In the genomic region with DNA sequence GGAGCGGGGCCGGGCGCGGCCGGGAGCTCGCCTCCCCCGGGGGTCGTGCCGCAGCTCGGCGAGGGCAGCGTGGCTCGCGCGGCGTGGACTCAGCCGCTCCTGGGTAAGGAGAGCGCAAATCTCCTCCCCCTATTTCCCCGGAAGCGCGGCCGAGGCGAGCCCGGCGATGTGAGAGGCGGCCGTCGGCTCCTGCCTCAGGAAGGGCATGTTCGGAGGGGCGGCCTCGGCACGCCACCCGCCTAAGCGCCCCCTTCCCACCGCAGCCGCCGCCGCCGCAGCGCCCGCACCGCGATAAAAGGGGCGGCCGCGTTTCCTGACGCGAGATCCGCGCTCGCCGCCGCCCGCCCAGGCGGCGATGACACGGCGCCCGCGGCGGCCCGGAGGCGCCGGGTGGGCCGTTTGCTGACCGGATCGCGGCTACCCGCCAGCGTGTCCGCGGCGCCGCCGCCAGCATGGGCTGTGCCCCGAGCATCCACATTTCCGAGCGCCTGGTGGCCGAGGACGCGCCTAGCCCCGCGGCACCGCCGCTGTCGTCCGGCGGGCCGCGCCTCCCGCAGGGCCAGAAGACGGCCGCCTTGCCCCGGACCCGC, we compare ENCODE assay signal across 8 cellular contexts. TPM values are rescaled to one million over a fixed set of nuclear protein-coding genes. Genes with fewer than 3 reads are reported as not detected.
DNase-seq lines count a peak whose midpoint lies in the region; ATAC-seq, FAIRE-seq and TF ChIP-seq lines count a peak whose summit lies in the region.

Gene PDE8A, plus strand, starts transcription at position 146 of the 590 bp plus-strand sequence. Its CDS starts 307 bp downstream, at position 453.

- peak within 1 kb of the TSS; percentile 90 for H3K4me3 Mint-ChIP-seq in activated naive CD8-positive, alpha-beta T cell treated with anti-CD3 and anti-CD28 coated beads, Interleukin-2, amount 50 U/mL, for 24 hours

- H3K9me3 Mint-ChIP-seq in activated naive CD8-positive, alpha-beta T cell treated with anti-CD3 and anti-CD28 coated beads, Interleukin-2, amount 50 U/mL, for 24 hours: no peaks in the 10 kb centered on the region

- H3K36me3 ChIP-seq in OCI-LY3 (replicated peaks; ENCODE audit: low read depth, low read length) (no peaks in the 10 kb centered on the region), left ventricle myocardium inferior (no peaks in the 10 kb centered on the region)

- H3K4me1 Mint-ChIP-seq in activated naive CD8-positive, alpha-beta T cell treated with anti-CD3 and anti-CD28 coated beads, Interleukin-2, amount 50 U/mL, for 24 hours: peaks cover 62% of the 10 kb centered on the region

- H3K9me3 ChIP-seq in A549: no peaks in the 10 kb centered on the region
- H3K9me3 ChIP-seq in OCI-LY3 (ENCODE audit: insufficient read depth, low read length): no peaks in the 10 kb centered on the region
- H3K9me3 ChIP-seq in left ventricle myocardium inferior (replicated peaks): no peaks in the 10 kb centered on the region

- H3K4me3 ChIP-seq in A549 (peak within 1 kb of the TSS; percentile 91), OCI-LY3 (ENCODE audit: low read length) (peak within 1 kb of the TSS; percentile 92), left ventricle myocardium inferior (peak within 1 kb of the TSS; percentile 87)

- peaks cover 45% of the 10 kb centered on the region for H3K79me2 ChIP-seq in OCI-LY3 (ENCODE audit: low read length)

- TF ChIP-seq EP300 in A549 (IDR thresholded peaks at IDR 0.05): no peak

- H3K36me3 Mint-ChIP-seq in activated naive CD8-positive, alpha-beta T cell treated with anti-CD3 and anti-CD28 coated beads, Interleukin-2, amount 50 U/mL, for 24 hours (ENCODE audit: low read depth): no peaks in the 10 kb centered on the region

- H3K27ac ChIP-seq in A549: peak within 1 kb of the TSS; percentile 97 to 98
- H3K27ac ChIP-seq in OCI-LY3 (ENCODE audit: low read length): peak within 1 kb of the TSS; percentile 85
- H3K27ac ChIP-seq in left ventricle myocardium inferior (replicated peaks): peak within 1 kb of the TSS; percentile 97

- under 1% methylated on average over 38 of the region's 95 CpGs for WGBS in A549 (ENCODE audit: missing lambda C conversion rate)

- TF ChIP-seq RAD21 in A549 (conservative IDR thresholded peaks at IDR 0.05 in 1 of 2, IDR thresholded peaks at IDR 0.05 in 1 of 2): no peak

- peak within 1 kb of the TSS; percentile 82 for H3K9ac ChIP-seq in OCI-LY3 (ENCODE audit: low read length)

- H3K4me1 ChIP-seq in A549 (peaks cover 45% of the 10 kb centered on the region), OCI-LY3 (ENCODE audit: low read length) (peaks cover 44% of the 10 kb centered on the region), left ventricle myocardium inferior (peaks cover 76% of the 10 kb centered on the region)

- H3K27me3 ChIP-seq in OCI-LY3 (ENCODE audit: low read depth, low read length) (no peaks in the 10 kb centered on the region), left ventricle myocardium inferior (ENCODE audit: low read depth) (no peaks in the 10 kb centered on the region)

- H3K27ac Mint-ChIP-seq in activated naive CD8-positive, alpha-beta T cell treated with anti-CD3 and anti-CD28 coated beads, Interleukin-2, amount 50 U/mL, for 24 hours: peak within 1 kb of the TSS; percentile 95

- peak within 1 kb of the TSS; percentile 90 for H2AFZ ChIP-seq in OCI-LY3 (ENCODE audit: low read depth, low read length)

- ATAC-seq in A549 (peak in 1 of 2 experiments; percentile 27; a peak in 3 of 6 replicates), GM18498 (IDR thresholded peaks at IDR 0.05; ENCODE audit: unreplicated experiment) (peak; percentile 24), HG02852 (IDR thresholded peaks at IDR 0.05; ENCODE audit: unreplicated experiment) (peak; percentile 19)
- ATAC-seq in activated naive CD8-positive, alpha-beta T cell treated with anti-CD3 and anti-CD28 coated beads, Interleukin-2, amount 50 U/mL, for 24 hours: no peak

- TF ChIP-seq CTCF in A549 (IDR thresholded peaks at IDR 0.05) (no peak; the same call in 2 of the 3 replicates), OCI-LY3 (IDR thresholded peaks at IDR 0.05; ENCODE audit: low read depth, low read length) (no peak), left ventricle myocardium inferior (IDR thresholded peaks at IDR 0.05; ENCODE audit: borderline replicate concordance) (peak; percentile 33)

- CTCF ChIA-PET in A549 (lab: Yijun Ruan, JAX): interaction anchor here (0.9 to 6.2 kb wide), 12 partner anchors 9 to 98 kb away, joined by 3 to 80 read pairs (median 4); no protein-coding TSS in a partner anchor

- no peak for FAIRE-seq in A549 (lab: Jason Lieb, UNC)

- TF ChIP-seq POLR2A in A549 (IDR thresholded peaks at IDR 0.05; ENCODE audit: low read length): peak; percentile 42; the same call in 1 of the 2 replicates

- intact Hi-C loops in left ventricle myocardium inferior (cut with micrococcal nuclease): no loop called here

- H3K4me2 ChIP-seq in A549: peak within 1 kb of the TSS; percentile 86
- peak within 1 kb of the TSS; percentile 92 for H3K4me2 ChIP-seq in OCI-LY3 (ENCODE audit: low read length)

- peaks cover 19% of the 10 kb centered on the region for H4K20me1 ChIP-seq in OCI-LY3 (ENCODE audit: insufficient read depth, low read length)

- peaks cover 3% of the 10 kb centered on the region for H3K27me3 Mint-ChIP-seq in activated naive CD8-positive, alpha-beta T cell treated with anti-CD3 and anti-CD28 coated beads, Interleukin-2, amount 50 U/mL, for 24 hours

- peak; percentile 30 to 63 for DNase-seq in A549 (ENCODE audit: low read depth in 1 of 2, low spot score in 1 of 2)
- peak; percentile 55 for DNase-seq in activated naive CD8-positive, alpha-beta T cell treated with anti-CD3 and anti-CD28 coated beads, Interleukin-2, amount 50 U/mL, for 24 hours
- peak; percentile 58 for DNase-seq in left ventricle myocardium inferior
- DNase-seq in renal cortical epithelial cell (ENCODE audit: low read depth): no peak
- no peak for DNase-seq in NCI-H2196 treated with DMSO at 0.1 percent for 48 hours (lab: John Stamatoyannopoulos, UW; ENCODE audit: unreplicated experiment)

- POLR2A ChIA-PET in A549 (lab: Yijun Ruan, JAX): interaction anchor here (0.6 to 4.2 kb wide), 7 partner anchors 25 to 160 kb away, joined by 3 to 50 read pairs (median 4); no protein-coding TSS in a partner anchor

TF ChIP-seq in A549, 52 proteins besides CTCF, POLR2A, EP300 and RAD21:
- TF ChIP-seq CBX2 (IDR thresholded peaks at IDR 0.05; ENCODE audit: borderline replicate concordance, low read depth): no peak
- TF ChIP-seq BCL3 (IDR thresholded peaks at IDR 0.05): 0 out of 3 replicates have a peak, but pooled peaks have one; percentile 12
- TF ChIP-seq SMC3 (IDR thresholded peaks at IDR 0.05): peak; percentile 2; the same call in 1 of the 3 replicates
- TF ChIP-seq CHD2 (IDR thresholded peaks at IDR 0.05; ENCODE audit: low read length, partially characterized antibody): peak; percentile 56
TF ChIP-seq in A549: peak in this region for 3.

RNA-seq across cellular contexts. Expression of gene PDE8A, which starts in this region (rescaled TPM):
- polyA plus RNA-seq in A549 (2011; rRNA removed): 171 and 204 TPM in 2 replicates
- 43.7 and 46.8 TPM in 2 replicates for polyA plus RNA-seq in A549 (2012; cell fraction: cytosol; rRNA removed)
- 57.8 and 99.2 TPM in 2 replicates for polyA plus RNA-seq in A549 (2012; cell fraction: nucleus; rRNA removed)
- 44.4 to 45.3 TPM (median 45.0 TPM) in 3 replicates for polyA plus RNA-seq in A549 (2017; fragmentation: RNase III; extraction: RNeasy Plus Mini Kit Qiagen cat#74134 plus additional on column Dnase treatment)
- 104 and 125 TPM in 2 replicates for polyA minus RNA-seq in A549 (2011; rRNA and poly(A)+ RNA removed)
- total RNA-seq in left ventricle myocardium inferior: 17.8 TPM
- total RNA-seq in renal cortical epithelial cell: 23.8 and 36.7 TPM in 2 replicates

Comparison
In these comparisons a context has a peak if more than half of its experiments do, and no peak if none do; other contexts are left out.
1. DNase-seq: peak in A549 (2 of 2), activated naive CD8-positive, alpha-beta T cell treated with anti-CD3 and anti-CD28 coated beads, Interleukin-2, amount 50 U/mL, for 24 hours (single experiment) and left ventricle myocardium inferior (single experiment); none in renal cortical epithelial cell (single experiment) and NCI-H2196 treated with DMSO at 0.1 percent for 48 hours (single experiment).
2. Peak in every context shown above with its lines, with median percentiles within 50 percentile points of each other: H3K27ac ChIP-seq and H3K4me3 ChIP-seq.